Comparison of ENCODE assay signal across 9 cellular contexts in genomic region chr1:148758412-148758811, GRCh38. TPM values are rescaled to one million over a fixed set of nuclear protein-coding genes. Genes with fewer than 3 reads are reported as not detected.
DNase-seq lines count a peak whose midpoint lies in the region; ATAC-seq and TF ChIP-seq lines count a peak whose summit lies in the region.
"Not testable (repeated sequence)": the region's sequence is repeated elsewhere in the genome, so short reads cannot be mapped to it uniquely, and the experiment has no call there.
"Had no signal": no experiment of that assay in that cellular context is flagged by ENCODE, and none has a peak within 500 bp of the region (broad histone marks: within the 10 kb centered on the region; RNA-seq: fewer than 3 reads in every experiment).

No MANE protein-coding gene starts in this region.

- H3K4me1 Mint-ChIP-seq in activated CD8-positive, alpha-beta T cell treated with anti-CD3 and anti-CD28 coated beads, Interleukin-2, amount 10 ng/mL, durations not matched to agents 7 days and 5 days (ENCODE audit: low read depth) = not testable (repeated sequence)

- not testable (repeated sequence) for H3K27ac Mint-ChIP-seq in activated CD8-positive, alpha-beta T cell treated with anti-CD3 and anti-CD28 coated beads, Interleukin-2, amount 10 ng/mL, durations not matched to agents 7 days and 5 days

- TF ChIP-seq CTCF in thoracic aorta (IDR thresholded peaks at IDR 0.05) = not testable (repeated sequence)

- H3K4me1 ChIP-seq in thoracic aorta (ENCODE audit: control insufficient read depth in 1 of 2, low read depth in 2 of 2) = not testable (repeated sequence)

- intact Hi-C loops in left colon (cut with DNase I, micrococcal nuclease) = not testable (repeated sequence)

- not testable (repeated sequence) for H3K27me3 ChIP-seq in thoracic aorta (replicated peaks; ENCODE audit: insufficient read depth)

- not testable (repeated sequence) for H3K36me3 ChIP-seq in thoracic aorta

- H3K9me3 ChIP-seq in thoracic aorta = not testable (repeated sequence)

- DNase-seq in activated CD8-positive, alpha-beta T cell treated with anti-CD3 and anti-CD28 coated beads, Interleukin-2, amount 10 ng/mL, durations not matched to agents 7 days and 5 days; left colon; thoracic aorta (ENCODE audit: low spot score): not testable (repeated sequence)

- not testable (repeated sequence) for H3K4me3 ChIP-seq in thoracic aorta

- H3K9me3 Mint-ChIP-seq in activated CD8-positive, alpha-beta T cell treated with anti-CD3 and anti-CD28 coated beads, Interleukin-2, amount 10 ng/mL, durations not matched to agents 7 days and 5 days (ENCODE audit: insufficient read depth) = not testable (repeated sequence)

- H3K27ac ChIP-seq in thoracic aorta = not testable (repeated sequence)

- not testable (repeated sequence) for H3K36me3 Mint-ChIP-seq in activated CD8-positive, alpha-beta T cell treated with anti-CD3 and anti-CD28 coated beads, Interleukin-2, amount 10 ng/mL, durations not matched to agents 7 days and 5 days (ENCODE audit: low read depth)

- ATAC-seq in GM18508 (IDR thresholded peaks at IDR 0.05; ENCODE audit: insufficient read depth, unreplicated experiment) (peak; percentile 92), GM19395 (IDR thresholded peaks at IDR 0.05; ENCODE audit: unreplicated experiment) (peak; percentile 97), GM21737 (IDR thresholded peaks at IDR 0.05; ENCODE audit: unreplicated experiment) (peak; percentile 91), HG02981 (IDR thresholded peaks at IDR 0.05; ENCODE audit: unreplicated experiment) (peak; percentile 96), HG03442 (IDR thresholded peaks at IDR 0.05; ENCODE audit: unreplicated experiment) (peak; percentile 88), left colon (peak; percentile 38), thoracic aorta (ENCODE audit: insufficient number of reproducible peaks, low FRiP score, low read depth) (peak; percentile 39)
- ATAC-seq in activated CD8-positive, alpha-beta T cell treated with anti-CD3 and anti-CD28 coated beads, Interleukin-2, amount 10 ng/mL, durations not matched to agents 7 days and 5 days = peak; percentile 96

- not testable (repeated sequence) for H3K4me3 Mint-ChIP-seq in activated CD8-positive, alpha-beta T cell treated with anti-CD3 and anti-CD28 coated beads, Interleukin-2, amount 10 ng/mL, durations not matched to agents 7 days and 5 days

- POLR2A ChIA-PET in activated CD8-positive, alpha-beta T cell treated with anti-CD3 and anti-CD28 coated beads, Interleukin-2, amount 10 ng/mL, durations not matched to agents 7 days and 5 days (lab: Charles Lee) = not testable (repeated sequence)

- CTCF ChIA-PET in activated CD8-positive, alpha-beta T cell treated with anti-CD3 and anti-CD28 coated beads, Interleukin-2, amount 10 ng/mL, durations not matched to agents 7 days and 5 days (lab: Charles Lee) = not testable (repeated sequence)

- not testable (repeated sequence) for H3K27me3 Mint-ChIP-seq in activated CD8-positive, alpha-beta T cell treated with anti-CD3 and anti-CD28 coated beads, Interleukin-2, amount 10 ng/mL, durations not matched to agents 7 days and 5 days (ENCODE audit: low read depth)

RNA-seq across cellular contexts. Expression of gene NUDT4B, which starts 9.8 kb away (rescaled TPM):
- not detected for total RNA-seq in activated CD8-positive, alpha-beta T cell treated with anti-CD3 and anti-CD28 coated beads, Interleukin-2, amount 10 ng/mL, durations not matched to agents 7 days and 5 days
- total RNA-seq in left colon (1 to 10 TPM in 1 of 2 donors, not detected in 1; 1.3 TPM), thoracic aorta (10 to 100 TPM; 17.8 to 47.0 TPM)
- total RNA-seq: kidney had no signal

Comparison
In these comparisons a context has a peak if more than half of its experiments do, and no peak if none do; other contexts are left out.
1. ATAC-seq: peak in every context shown above with its lines; median percentile 97 in GM19395; 96 in HG02981; 96 in activated CD8-positive, alpha-beta T cell treated with anti-CD3 and anti-CD28 coated beads, Interleukin-2, amount 10 ng/mL, durations not matched to agents 7 days and 5 days; 92 in GM18508; 91 in GM21737; 88 in HG03442; 39 in thoracic aorta; 38 in left colon.
2. RNA of gene NUDT4B, which starts 9.8 kb away (total RNA-seq): 17.8 to 47.0 TPM in thoracic aorta; 1.3 TPM in left colon and not detected in activated CD8-positive, alpha-beta T cell treated with anti-CD3 and anti-CD28 coated beads, Interleukin-2, amount 10 ng/mL, durations not matched to agents 7 days and 5 days; every median in the first group is over 4 times any median in the second.